ENCODE assay signal across 1 cellular context in genomic region chr9:111851536-111851935, GRCh38.
TF ChIP-seq lines count a peak whose summit lies in the region.

No MANE protein-coding gene starts in this region.

TF ChIP-seq in IMR-90, 13 proteins besides CTCF, POLR2A, EP300 and RAD21 (continued from another document):
- TF ChIP-seq SMC3 (IDR thresholded peaks at IDR 0.05; ENCODE audit: low read depth, low read length) (no peak), MAZ (IDR thresholded peaks at IDR 0.05; ENCODE audit: borderline replicate concordance, low read depth, low read length) (no peak), BHLHE40 (IDR thresholded peaks at IDR 0.05; ENCODE audit: low read depth, low read length) (no peak), CHD1 (IDR thresholded peaks at IDR 0.05; ENCODE audit: low read depth, low read length) (no peak), NFE2L2 (IDR thresholded peaks at IDR 0.05; ENCODE audit: low read depth, low read length) (no peak), RFX5 (IDR thresholded peaks at IDR 0.05; ENCODE audit: low read depth, low read length) (no peak)
TF ChIP-seq in IMR-90: peak in this region for 0.
